In the genomic region with DNA sequence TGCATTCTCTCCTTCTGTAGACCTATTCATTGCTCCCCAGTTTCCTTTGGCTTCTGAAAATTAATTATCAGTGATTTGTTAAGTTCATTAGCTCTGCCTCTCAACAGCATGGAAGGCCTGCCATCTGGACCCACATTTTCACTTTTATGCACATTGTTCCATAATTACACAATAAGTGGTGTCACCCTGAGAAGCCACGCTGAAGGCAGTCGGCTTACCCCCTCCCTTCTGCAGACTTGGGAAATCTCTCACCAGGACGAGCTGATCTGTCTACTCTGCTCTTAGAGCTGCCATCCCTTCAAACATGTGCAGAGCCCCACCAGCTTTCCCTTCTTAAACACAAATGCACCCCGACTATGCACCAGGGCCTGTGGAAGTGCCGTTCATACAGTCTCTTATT, we compare ENCODE assay signal across 24 cellular contexts.
"Had no signal": no experiment of that assay in that cellular context is flagged by ENCODE, and none has a peak within 500 bp of the region (broad histone marks: within the 10 kb centered on the region; RNA-seq: fewer than 3 reads in every experiment).

No MANE protein-coding gene starts in this region.

- H3K9me3 Mint-ChIP-seq: activated CD4-positive, alpha-beta memory T cell treated with anti-CD3 and anti-CD28 coated beads, Interleukin-2, amount 10 ng/mL, durations not matched to agents 7 days and 5 days; activated CD4-positive, alpha-beta T cell treated with anti-CD3 and anti-CD28 coated beads, Interleukin-2, amount 10 ng/mL, durations not matched to agents 7 days and 5 days; activated T-cell treated with anti-CD3 and anti-CD28 coated beads, Interleukin-2, amount 50 U/mL, for 24 hours; central memory CD8-positive, alpha-beta T cell; dendritic cell treated with granulocyte-macrophage colony-stimulating factor and Interleukin-4, amounts not matched to agents 40 ng/mL and 50 ng/mL, for 4 days; endodermal cell; natural killer cell treated with Interleukin-12 subunit alpha and Interleukin-12 subunit beta and Interleukin-15 and Interleukin-18, amount 100 ng/mL, for 72 hours had no signal

- H3K4me1 Mint-ChIP-seq: activated CD4-positive, alpha-beta memory T cell treated with anti-CD3 and anti-CD28 coated beads, Interleukin-2, amount 10 ng/mL, durations not matched to agents 7 days and 5 days; activated CD4-positive, alpha-beta T cell treated with anti-CD3 and anti-CD28 coated beads, Interleukin-2, amount 10 ng/mL, durations not matched to agents 7 days and 5 days; central memory CD8-positive, alpha-beta T cell had no signal

- H3K4me1 ChIP-seq: breast epithelium, left lung, suprapubic skin, tibial artery had no signal

- H3K4me3 Mint-ChIP-seq: activated CD4-positive, alpha-beta memory T cell treated with anti-CD3 and anti-CD28 coated beads, Interleukin-2, amount 10 ng/mL, durations not matched to agents 7 days and 5 days; activated CD4-positive, alpha-beta T cell treated with anti-CD3 and anti-CD28 coated beads, Interleukin-2, amount 10 ng/mL, durations not matched to agents 7 days and 5 days; activated T-cell treated with anti-CD3 and anti-CD28 coated beads, Interleukin-2, amount 50 U/mL, for 24 hours; central memory CD8-positive, alpha-beta T cell; dendritic cell treated with granulocyte-macrophage colony-stimulating factor and Interleukin-4, amounts not matched to agents 40 ng/mL and 50 ng/mL, for 4 days; endodermal cell; natural killer cell treated with Interleukin-12 subunit alpha and Interleukin-12 subunit beta and Interleukin-15 and Interleukin-18, amount 100 ng/mL, for 72 hours had no signal

- H3K27ac Mint-ChIP-seq: activated CD4-positive, alpha-beta memory T cell treated with anti-CD3 and anti-CD28 coated beads, Interleukin-2, amount 10 ng/mL, durations not matched to agents 7 days and 5 days; activated CD4-positive, alpha-beta T cell treated with anti-CD3 and anti-CD28 coated beads, Interleukin-2, amount 10 ng/mL, durations not matched to agents 7 days and 5 days; activated T-cell treated with anti-CD3 and anti-CD28 coated beads, Interleukin-2, amount 50 U/mL, for 24 hours; dendritic cell treated with granulocyte-macrophage colony-stimulating factor and Interleukin-4, amounts not matched to agents 40 ng/mL and 50 ng/mL, for 4 days; endodermal cell; natural killer cell treated with Interleukin-12 subunit alpha and Interleukin-12 subunit beta and Interleukin-15 and Interleukin-18, amount 100 ng/mL, for 72 hours had no signal

- H3K27me3 ChIP-seq: breast epithelium, left lung had no signal

- H3K36me3 ChIP-seq: breast epithelium, heart right ventricle, left lung, suprapubic skin, tibial artery had no signal

- H3K36me3 Mint-ChIP-seq: natural killer cell treated with Interleukin-12 subunit alpha and Interleukin-12 subunit beta and Interleukin-15 and Interleukin-18, amount 100 ng/mL, for 72 hours had no signal

- DNase-seq: activated CD4-positive, alpha-beta memory T cell treated with anti-CD3 and anti-CD28 coated beads, Interleukin-2, amount 10 ng/mL, durations not matched to agents 7 days and 5 days; activated CD4-positive, alpha-beta T cell treated with anti-CD3 and anti-CD28 coated beads for 1 hour; activated CD4-positive, alpha-beta T cell treated with anti-CD3 and anti-CD28 coated beads, Interleukin-2, amount 10 ng/mL, durations not matched to agents 7 days and 5 days; activated CD8-positive, alpha-beta memory T cell treated with anti-CD3 and anti-CD28 coated beads, Interleukin-2, amount 50 U/mL, for 48 hours; activated gamma-delta T cell treated with Interleukin-2 at 50 U/mL for 16 hours; activated naive CD4-positive, alpha-beta T cell treated with anti-CD3 and anti-CD28 coated beads, Interleukin-2, amount 50 U/mL, for 16 hours; activated T-cell treated with anti-CD3 and anti-CD28 coated beads, Interleukin-2, amount 50 U/mL, for 24 hours; amygdala; endodermal cell; foreskin fibroblast; heart right ventricle; left lung; mesendoderm; mucosa of descending colon; right cardiac atrium; stimulated activated naive CD4-positive, alpha-beta T cell; tibial artery had no signal

- H3K4me3 ChIP-seq: breast epithelium, heart right ventricle, left lung, lung, mucosa of descending colon, suprapubic skin, tibial artery had no signal

- H3K9me3 ChIP-seq: breast epithelium, heart right ventricle, left lung, mucosa of descending colon, suprapubic skin, tibial artery had no signal

- ATAC-seq: esophagus mucosa; heart right ventricle; left lung; mucosa of descending colon; natural killer cell treated with Interleukin-12 subunit alpha and Interleukin-12 subunit beta and Interleukin-15 and Interleukin-18, amount 100 ng/mL, for 72 hours; right cardiac atrium had no signal

- H3K27me3 Mint-ChIP-seq: activated CD4-positive, alpha-beta T cell treated with anti-CD3 and anti-CD28 coated beads, Interleukin-2, amount 10 ng/mL, durations not matched to agents 7 days and 5 days had no signal

- H3K27ac ChIP-seq: breast epithelium, heart right ventricle, left lung, suprapubic skin, tibial artery had no signal
